In genomic region chr17:12438813-12439586, GRCh38 we compare ENCODE assay signal across 18 cellular contexts.
DNase-seq lines count a peak whose midpoint lies in the region; ATAC-seq, FAIRE-seq and TF ChIP-seq lines count a peak whose summit lies in the region.
"Had no signal": no experiment of that assay in that cellular context is flagged by ENCODE, and none has a peak within 500 bp of the region (broad histone marks: within the 10 kb centered on the region; RNA-seq: fewer than 3 reads in every experiment).

No MANE protein-coding gene starts in this region.

- H3K27ac ChIP-seq in K562 (ENCODE audit: extremely low read depth, low read depth, low read length) = peak overlapping the region; percentile 23; the same call in 1 of the 3 replicates
- H3K27ac ChIP-seq: BLaER1, PC-9 had no signal

- H3K9ac ChIP-seq in K562 (ENCODE audit: insufficient read depth in 1 of 2, low read depth in 2 of 2, low read length in 2 of 2) = peak overlapping the region in 1 of 2 experiments; percentile 25; a peak in 1 of 4 replicates
- H3K9ac ChIP-seq: BLaER1, SK-N-SH had no signal

- DNase-seq in K562 (ENCODE audit: extremely low read depth in 1 of 4, low spot score in 3 of 4) (peak; percentile 26 to 78 (median 48)), progenitor cell of endocrine pancreas (ENCODE audit: low spot score, unreplicated experiment) (no peak), AG08396 (ENCODE audit: low spot score) (no peak), NCI-H510A (lab: John Stamatoyannopoulos, UW) (no peak)
- DNase-seq: CD8-positive, alpha-beta memory T cell; NCI-H146; NCI-H2081 treated with DMSO at 0.1 percent for 48 hours; NCI-H526; NK-92 treated with Interleukin-12 subunit alpha and Interleukin-12 subunit beta, amount 100 ng/mL, for 24 hours; PC-9; SK-N-SH had no signal

- H3K4me1 Mint-ChIP-seq in progenitor cell of endocrine pancreas (ENCODE audit: low read depth) = no peaks in the 10 kb centered on the region
- H3K4me1 Mint-ChIP-seq: CD8-positive, alpha-beta memory T cell had no signal

- no peaks in the 10 kb centered on the region for H3K9me1 ChIP-seq in K562 (ENCODE audit: control insufficient read depth, insufficient read depth, low read length)

- in situ Hi-C loops in K562 (cut with MboI) = no loop called here

- 0 out of 2 replicates have a peak overlapping the region, but pooled peaks have one; percentile 16 for H2AFZ ChIP-seq in K562 (ENCODE audit: low read depth, low read length)
- H2AFZ ChIP-seq: PC-9 had no signal

- no peak overlapping the region for H3K4me3 Mint-ChIP-seq in progenitor cell of endocrine pancreas (ENCODE audit: low read depth)
- H3K4me3 Mint-ChIP-seq: CD8-positive, alpha-beta memory T cell had no signal

- no peaks in the 10 kb centered on the region for H3K27me3 ChIP-seq in K562 (ENCODE audit: control insufficient read depth in 2 of 2, insufficient read depth in 2 of 2, low read length in 2 of 2)
- H3K27me3 ChIP-seq: BLaER1 had no signal

- H3K36me3 ChIP-seq in K562 (ENCODE audit: control insufficient read depth, insufficient read depth, low read length) = no peaks in the 10 kb centered on the region
- H3K36me3 ChIP-seq: BLaER1, HAP-1 had no signal

- BruUV-seq in K562 (replicated peaks; lab: Mats Ljungman, UMichigan) = no TSS peak

- peaks cover 4 to 5% of the 10 kb centered on the region in 2 experiments; a peak in 3 of 5 replicates for H3K4me1 ChIP-seq in K562 (replicated peaks in 1 of 2; ENCODE audit: control insufficient read depth in 2 of 2, insufficient read depth in 2 of 2, low read length in 2 of 2)
- H3K4me1 ChIP-seq: BLaER1, HAP-1 had no signal

- peak; percentile 73 for ATAC-seq in GM18519 (IDR thresholded peaks at IDR 0.05; ENCODE audit: low FRiP score, unreplicated experiment)
- ATAC-seq in HG03354 (IDR thresholded peaks at IDR 0.05; ENCODE audit: poor library complexity, severe bottlenecking, unreplicated experiment) = peak; percentile 47
- peak; percentile 90 for ATAC-seq in K562
- no peak for ATAC-seq in GM19467 (IDR thresholded peaks at IDR 0.05; ENCODE audit: unreplicated experiment)
- no peak for ATAC-seq in GM19035 (IDR thresholded peaks at IDR 0.05; ENCODE audit: unreplicated experiment)

- peak overlapping the region; percentile 53 for H3K4me2 ChIP-seq in K562 (ENCODE audit: insufficient read depth, low read length)
- H3K4me2 ChIP-seq: BLaER1, PC-9, SK-N-SH had no signal

- H3K27ac Mint-ChIP-seq in progenitor cell of endocrine pancreas = peak overlapping the region; percentile 6
- H3K27ac Mint-ChIP-seq: CD8-positive, alpha-beta memory T cell had no signal

- TF ChIP-seq RAD21 in K562 (CRISPR knock-in tag; conservative IDR thresholded peaks at IDR 0.05 in 1 of 2, IDR thresholded peaks at IDR 0.05 in 1 of 2) = no peak

- FAIRE-seq in K562 (lab: Jason Lieb, UNC) = peak; percentile 93
- FAIRE-seq: GM18507 had no signal

- H3K27me3 Mint-ChIP-seq in progenitor cell of endocrine pancreas = peaks cover 8% of the 10 kb centered on the region
- H3K27me3 Mint-ChIP-seq: CD8-positive, alpha-beta memory T cell had no signal

- no peaks in the 10 kb centered on the region for H4K20me1 ChIP-seq in K562 (replicated peaks; ENCODE audit: control insufficient read depth, insufficient read depth, low read length)
- H4K20me1 ChIP-seq: BLaER1 had no signal

- TF ChIP-seq CTCF in K562 (IDR thresholded peaks at IDR 0.05 in 2 of 3, conservative IDR thresholded peaks at IDR 0.05 in 1 of 3; ENCODE audit: insufficient read depth in 2 of 3, low read depth in 1 of 3, low read length in 3 of 3) = no peak
- no peak for TF ChIP-seq CTCF in progenitor cell of endocrine pancreas (IDR thresholded peaks at IDR 0.05; ENCODE audit: unreplicated experiment)

- H3K9me3 Mint-ChIP-seq in progenitor cell of endocrine pancreas (ENCODE audit: low read depth) = peaks cover 11% of the 10 kb centered on the region

- POLR2A ChIA-PET in K562 (lab: Yijun Ruan, JAX) = interaction anchor here (1.0 kb wide), 1 partner anchor 44 kb away, joined by 3 read pairs; no protein-coding TSS in a partner anchor

- intact Hi-C loops in K562 (cut with micrococcal nuclease) = no loop called here

- no peak overlapping the region for H3K4me3 ChIP-seq in K562
- H3K4me3 ChIP-seq: BLaER1, HAP-1, PC-9 had no signal

- TF ChIP-seq POLR2A in K562 (conservative IDR thresholded peaks at IDR 0.05) = no peak; the same call in 1 of the 2 replicates

- TF ChIP-seq EP300 in K562 (IDR thresholded peaks at IDR 0.05; ENCODE audit: low read length) = peak; percentile 91

- H3K36me3 Mint-ChIP-seq in progenitor cell of endocrine pancreas (ENCODE audit: insufficient read depth) = peaks cover 5% of the 10 kb centered on the region
- H3K36me3 Mint-ChIP-seq: CD8-positive, alpha-beta memory T cell had no signal

- H3K79me2 ChIP-seq in K562 (ENCODE audit: control insufficient read depth, insufficient read depth, low read length) = no peaks in the 10 kb centered on the region

- CTCF ChIA-PET in K562 (lab: Yijun Ruan, JAX; ENCODE audit: low intra/inter-chr PET ratio) = no interaction called here

- H3K9me3 ChIP-seq in K562 (replicated peaks; ENCODE audit: control insufficient read depth, insufficient read depth, low read depth, low read length) = no peaks in the 10 kb centered on the region
- H3K9me3 ChIP-seq: HAP-1, SK-N-SH had no signal

- WGBS in K562 (ENCODE audit: insufficient coverage, low coverage, missing lambda C conversion rate) = 3% methylated on average over 10 of the region's 10 CpGs

TF ChIP-seq in K562, 482 proteins besides CTCF, POLR2A, EP300 and RAD21 (continues in another document):
- TF ChIP-seq ZKSCAN3 (CRISPR knock-in tag; IDR thresholded peaks at IDR 0.05) = no peak
- peak; percentile 48; the same call in 1 of the 2 replicates for TF ChIP-seq CREM (IDR thresholded peaks at IDR 0.05; ENCODE audit: low read depth)
- peak; percentile 53; the same call in 1 of the 2 replicates for TF ChIP-seq MAFK (IDR thresholded peaks at IDR 0.05; ENCODE audit: low read length)
- TF ChIP-seq ETS1 (conservative IDR thresholded peaks at IDR 0.05; ENCODE audit: control insufficient read depth, low read depth, low read length) = 0 out of 2 replicates have a peak, but pooled peaks have one; percentile 34
- peak; percentile 97 for TF ChIP-seq HSF4 (CRISPR knock-in tag; IDR thresholded peaks at IDR 0.05; ENCODE audit: borderline replicate concordance)
- TF ChIP-seq SMAD1 (IDR thresholded peaks at IDR 0.05; ENCODE audit: low read depth, low read length, partially characterized antibody) = peak; percentile 36
- no peak for TF ChIP-seq SMARCA5 (IDR thresholded peaks at IDR 0.05)
- no peak for TF ChIP-seq RBM25 (IDR thresholded peaks at IDR 0.05; ENCODE audit: low read depth, low read length, severe bottlenecking)
- peak; percentile 71; the same call in 1 of the 2 replicates for TF ChIP-seq BACH1 (tag; IDR thresholded peaks at IDR 0.05)
- TF ChIP-seq PPARD (CRISPR knock-in tag; IDR thresholded peaks at IDR 0.05) = peak; percentile 80; the same call in 1 of the 2 replicates
- peak; percentile 84; the same call in 1 of the 2 replicates for TF ChIP-seq CC2D1A (IDR thresholded peaks at IDR 0.05)
- TF ChIP-seq PCBP1 (IDR thresholded peaks at IDR 0.05; ENCODE audit: low read depth, low read length, poor library complexity, severe bottlenecking) = no peak
- TF ChIP-seq ZBED1 (IDR thresholded peaks at IDR 0.05) = no peak; the same call in 1 of the 2 replicates
- no peak for TF ChIP-seq FOXP1 (CRISPR knock-in tag; IDR thresholded peaks at IDR 0.05)
- peak; percentile 46; the same call in 1 of the 2 replicates for TF ChIP-seq HDAC2 (IDR thresholded peaks at IDR 0.05)
- no peak for TF ChIP-seq SNRNP70 (optimal IDR thresholded peaks at IDR 0.05; ENCODE audit: low read depth, low read length)
- TF ChIP-seq L3MBTL2 (IDR thresholded peaks at IDR 0.05) = no peak
- no peak for TF ChIP-seq CREB3L1 (IDR thresholded peaks at IDR 0.05; ENCODE audit: borderline replicate concordance, low read depth)
- TF ChIP-seq TAL1 (IDR thresholded peaks at IDR 0.05) = peak; percentile 97
- TF ChIP-seq MCM5 (IDR thresholded peaks at IDR 0.05; ENCODE audit: low read depth) = no peak
- TF ChIP-seq TFE3 (CRISPR knock-in tag; IDR thresholded peaks at IDR 0.05) = no peak

Comparison
In these comparisons a context has a peak if more than half of its experiments do, and no peak if none do; other contexts are left out.
1. ATAC-seq: peak in GM18519 (single experiment), HG03354 (single experiment) and K562 (single experiment); none in GM19467 (single experiment) and GM19035 (single experiment).
2. DNase-seq: peak in K562 (4 of 4); none in progenitor cell of endocrine pancreas (single experiment), AG08396 (single experiment) and NCI-H510A (single experiment).